ENCODE assay signal across 3 cellular contexts in genomic region chr4:68503462-68503861, GRCh38. TPM values are rescaled to one million over a fixed set of nuclear protein-coding genes. Genes with fewer than 3 reads are reported as not detected.
"Had no signal": no experiment of that assay in that cellular context is flagged by ENCODE, and none has a peak within 500 bp of the region (broad histone marks: within the 10 kb centered on the region; RNA-seq: fewer than 3 reads in every experiment).

No MANE protein-coding gene starts in this region.

RNA-seq across cellular contexts. Expression of gene TMPRSS11E, which starts 56.2 kb away (rescaled TPM):
- total RNA-seq: M059J, MCF 10A, NCI-H460 had no signal
